18 cellular contexts compared by ENCODE assay signal in the genomic region with DNA sequence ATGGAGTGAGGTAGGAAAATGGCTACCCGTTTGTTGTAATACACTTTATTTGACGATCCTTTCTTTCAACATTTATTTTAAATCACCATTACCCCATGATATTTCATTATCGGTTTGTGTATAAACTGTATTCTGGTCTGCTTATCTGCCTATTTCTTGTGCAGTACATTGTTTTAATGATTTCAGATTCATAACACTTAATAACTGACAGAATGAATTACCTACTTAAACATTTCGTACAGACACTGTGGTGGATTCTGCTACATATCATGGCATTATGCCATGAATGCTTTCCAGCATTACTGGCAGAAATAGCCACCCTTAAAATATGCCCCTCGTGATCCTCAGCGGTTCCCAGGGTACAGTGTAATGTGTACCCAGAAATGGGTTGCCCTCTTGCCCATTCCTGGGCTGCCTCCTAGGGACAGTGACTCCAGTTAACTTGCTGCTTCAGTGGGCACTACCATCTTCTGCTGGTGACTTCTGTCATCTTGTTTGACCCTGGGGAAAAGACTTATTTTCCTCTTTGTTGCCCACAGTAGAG.
DNase-seq lines count a peak whose midpoint lies in the region; ATAC-seq and TF ChIP-seq lines count a peak whose summit lies in the region.
"Had no signal": no experiment of that assay in that cellular context is flagged by ENCODE, and none has a peak within 500 bp of the region (broad histone marks: within the 10 kb centered on the region; RNA-seq: fewer than 3 reads in every experiment).

No MANE protein-coding gene starts in this region.

- H3K9me2 ChIP-seq in GM23338 (ENCODE audit: insufficient read depth), result no peaks in the 10 kb centered on the region; the same call in 1 of the 2 replicates

- H3K79me2 ChIP-seq in GM23338 (replicated peaks; ENCODE audit: insufficient read depth), result no peaks in the 10 kb centered on the region

- no peaks in the 10 kb centered on the region for H3F3A ChIP-seq in GM23338 (replicated peaks; ENCODE audit: low read depth)

- no peaks in the 10 kb centered on the region for H3K36me3 ChIP-seq in GM23338 (ENCODE audit: insufficient read depth)
- peaks cover 0 to 3% (median 0%) of the 10 kb centered on the region in 3 experiments for H3K36me3 ChIP-seq in naive thymus-derived CD4-positive, alpha-beta T cell (ENCODE audit: control insufficient read depth in 2 of 3, insufficient read depth in 3 of 3, low read length in 3 of 3)

- H3K27ac ChIP-seq in GM23338 (ENCODE audit: low read depth), result no peak overlapping the region
- H3K27ac ChIP-seq in naive thymus-derived CD4-positive, alpha-beta T cell (ENCODE audit: low read depth, low read length), result peak overlapping the region; percentile 27

- H3K27me3 ChIP-seq in GM23338 (ENCODE audit: insufficient read depth), result no peaks in the 10 kb centered on the region
- no peaks in the 10 kb centered on the region for H3K27me3 ChIP-seq in naive thymus-derived CD4-positive, alpha-beta T cell (ENCODE audit: control insufficient read depth in 2 of 2, insufficient read depth in 2 of 2, low read length in 2 of 2)

- no peak overlapping the region for H3K4me3 Mint-ChIP-seq in CD14-positive monocyte
- no peak overlapping the region for H3K4me3 Mint-ChIP-seq in GM23338
- peak overlapping the region; percentile 13 for H3K4me3 Mint-ChIP-seq in activated CD8-positive, alpha-beta T cell treated with anti-CD3 and anti-CD28 coated beads, Interleukin-2, amount 10 ng/mL, durations not matched to agents 7 days and 5 days
- H3K4me3 Mint-ChIP-seq in naive thymus-derived CD4-positive, alpha-beta T cell, result peak overlapping the region in 1 of 10 donors; percentile 15
- H3K4me3 Mint-ChIP-seq: type B pancreatic cell had no signal

- H3K4me3 ChIP-seq in GM23338, result no peak overlapping the region
- no peak overlapping the region for H3K4me3 ChIP-seq in naive thymus-derived CD4-positive, alpha-beta T cell (ENCODE audit: low read length)

- DNase-seq in CD14-positive monocyte (ENCODE audit: low spot score), result no peak
- no peak for DNase-seq in GM23338 (ENCODE audit: low spot score)
- no peak for DNase-seq in activated CD8-positive, alpha-beta T cell treated with anti-CD3 and anti-CD28 coated beads, Interleukin-2, amount 10 ng/mL, durations not matched to agents 7 days and 5 days
- no peak for DNase-seq in naive thymus-derived CD4-positive, alpha-beta T cell
- DNase-seq in HT-29 (ENCODE audit: low spot score), result no peak
- no peak for DNase-seq in DMS 273 treated with DMSO at 0.1 percent for 48 hours (lab: John Stamatoyannopoulos, UW)
- no peak for DNase-seq in 8988T
- DNase-seq: activated CD4-positive, alpha-beta T cell treated with anti-CD3 and anti-CD28 coated beads, Interleukin-2, amount 50 U/mL, for 4 hours; activated gamma-delta T cell; AML-193; DMS79 treated with DMSO at 0.1 percent for 48 hours; effector CD4-positive, alpha-beta T cell; NCI-H2029; NCI-H774; retina; stimulated activated CD8-positive, alpha-beta memory T cell treated with anti-CD3 and anti-CD28 coated beads, Interleukin-4, amount 100 ng/mL, for 48 hours had no signal

- H3K4me1 Mint-ChIP-seq in CD14-positive monocyte, result peaks cover 50% of the 10 kb centered on the region
- H3K4me1 Mint-ChIP-seq in GM23338, result peaks cover 36% of the 10 kb centered on the region
- H3K4me1 Mint-ChIP-seq in activated CD8-positive, alpha-beta T cell treated with anti-CD3 and anti-CD28 coated beads, Interleukin-2, amount 10 ng/mL, durations not matched to agents 7 days and 5 days (ENCODE audit: low read depth), result peaks cover 42% of the 10 kb centered on the region
- H3K4me1 Mint-ChIP-seq in naive thymus-derived CD4-positive, alpha-beta T cell, result peaks cover 10 to 63% (median 48%) of the 10 kb centered on the region in 7 donors

- peaks cover 30% of the 10 kb centered on the region for H3K4me1 ChIP-seq in GM23338 (ENCODE audit: insufficient read depth)
- peaks cover 14 to 19% of the 10 kb centered on the region in 2 donors for H3K4me1 ChIP-seq in naive thymus-derived CD4-positive, alpha-beta T cell (ENCODE audit: control insufficient read depth in 2 of 2, insufficient read depth in 2 of 2, low read length in 2 of 2)

- peaks cover 0 to 2% (median 0%) of the 10 kb centered on the region in 7 donors for H3K9me3 Mint-ChIP-seq in CD14-positive monocyte
- H3K9me3 Mint-ChIP-seq in GM23338, result no peaks in the 10 kb centered on the region
- H3K9me3 Mint-ChIP-seq in activated CD8-positive, alpha-beta T cell treated with anti-CD3 and anti-CD28 coated beads, Interleukin-2, amount 10 ng/mL, durations not matched to agents 7 days and 5 days (ENCODE audit: insufficient read depth), result peaks cover 11% of the 10 kb centered on the region
- H3K9me3 Mint-ChIP-seq in naive thymus-derived CD4-positive, alpha-beta T cell, result peaks cover 0 to 15% (median 3%) of the 10 kb centered on the region in 11 donors

- intact Hi-C loops in CD14-positive monocyte (cut with micrococcal nuclease), result loop anchor here in 1 of 2 donors (5.0 kb wide), 1 partner anchor 75 kb away; the partner anchor contains the start of gene C1GALT1
- intact Hi-C loops in naive thymus-derived CD4-positive, alpha-beta T cell (cut with micrococcal nuclease), result loop anchor here (5.0 kb wide), 4 partner anchors 55 to 715 kb away; partner anchors contain the start of gene GLCCI1 (in 1 of the 2)

- H3K4me2 ChIP-seq in GM23338, result no peak overlapping the region

- H2AFZ ChIP-seq in GM23338, result no peak overlapping the region

- H3K27ac Mint-ChIP-seq in CD14-positive monocyte (peak overlapping the region in 6 of 7 donors; percentile 74 to 94 (median 83)), GM23338 (peak overlapping the region; percentile 56)
- peak overlapping the region; percentile 65 for H3K27ac Mint-ChIP-seq in activated CD8-positive, alpha-beta T cell treated with anti-CD3 and anti-CD28 coated beads, Interleukin-2, amount 10 ng/mL, durations not matched to agents 7 days and 5 days
- peak overlapping the region; percentile 55 to 92 (median 83) for H3K27ac Mint-ChIP-seq in naive thymus-derived CD4-positive, alpha-beta T cell
- H3K27ac Mint-ChIP-seq: type B pancreatic cell had no signal

- H3K27me3 Mint-ChIP-seq in CD14-positive monocyte (ENCODE audit: low read depth in 3 of 3) (no peaks in the 10 kb centered on the region), GM23338 (ENCODE audit: insufficient read depth, low read depth, poor library complexity) (no peaks in the 10 kb centered on the region)
- H3K27me3 Mint-ChIP-seq in activated CD8-positive, alpha-beta T cell treated with anti-CD3 and anti-CD28 coated beads, Interleukin-2, amount 10 ng/mL, durations not matched to agents 7 days and 5 days (ENCODE audit: low read depth), result no peaks in the 10 kb centered on the region
- H3K27me3 Mint-ChIP-seq in naive thymus-derived CD4-positive, alpha-beta T cell, result no peaks in the 10 kb centered on the region
- H3K27me3 Mint-ChIP-seq: type B pancreatic cell had no signal

- TF ChIP-seq CTCF in CD14-positive monocyte (IDR thresholded peaks at IDR 0.05) (no peak), GM23338 (conservative IDR thresholded peaks at IDR 0.05; ENCODE audit: low read depth in 2 of 2) (no peak)

- POLR2A ChIA-PET in activated CD8-positive, alpha-beta T cell treated with anti-CD3 and anti-CD28 coated beads, Interleukin-2, amount 10 ng/mL, durations not matched to agents 7 days and 5 days (lab: Charles Lee), result interaction anchor here (4.5 kb wide), 1 partner anchor 74 kb away, joined by 26 read pairs; the partner anchor contains the start of gene C1GALT1
- POLR2A ChIA-PET in naive thymus-derived CD4-positive, alpha-beta T cell (lab: Charles Lee), result no interaction called here

- H4K20me1 ChIP-seq in GM23338 (replicated peaks; ENCODE audit: insufficient read depth), result no peaks in the 10 kb centered on the region

- H3K9me3 ChIP-seq in naive thymus-derived CD4-positive, alpha-beta T cell (ENCODE audit: control insufficient read depth in 2 of 3, low read length in 3 of 3), result no peaks in the 10 kb centered on the region

- ATAC-seq in GM23338, result no peak
- ATAC-seq in activated CD8-positive, alpha-beta T cell treated with anti-CD3 and anti-CD28 coated beads, Interleukin-2, amount 10 ng/mL, durations not matched to agents 7 days and 5 days, result no peak
- ATAC-seq in naive thymus-derived CD4-positive, alpha-beta T cell, result no peak
- ATAC-seq in GM21447 (IDR thresholded peaks at IDR 0.05; ENCODE audit: unreplicated experiment), result no peak

- CTCF ChIA-PET in activated CD8-positive, alpha-beta T cell treated with anti-CD3 and anti-CD28 coated beads, Interleukin-2, amount 10 ng/mL, durations not matched to agents 7 days and 5 days (lab: Charles Lee), result interaction anchor here (1.6 to 1.9 kb wide), 2 partner anchors 74 to 99 kb away, joined by 5 to 7 read pairs; partner anchors contain the start of gene C1GALT1
- CTCF ChIA-PET in naive thymus-derived CD4-positive, alpha-beta T cell (lab: Charles Lee), result no interaction called here

- H3K36me3 Mint-ChIP-seq in CD14-positive monocyte (peaks cover 16 to 21% of the 10 kb centered on the region in 2 donors), GM23338 (ENCODE audit: low read depth) (peaks cover 4% of the 10 kb centered on the region; the same call in 2 of the 3 replicates)
- H3K36me3 Mint-ChIP-seq in activated CD8-positive, alpha-beta T cell treated with anti-CD3 and anti-CD28 coated beads, Interleukin-2, amount 10 ng/mL, durations not matched to agents 7 days and 5 days (ENCODE audit: low read depth), result peaks cover 58% of the 10 kb centered on the region
- peaks cover 0 to 48% (median 12%) of the 10 kb centered on the region in 5 donors for H3K36me3 Mint-ChIP-seq in naive thymus-derived CD4-positive, alpha-beta T cell

TF ChIP-seq in GM23338, 12 proteins besides CTCF, POLR2A, EP300 and RAD21:
- TF ChIP-seq CREB1 (CRISPR knock-in tag; IDR thresholded peaks at IDR 0.05; ENCODE audit: low read depth), result no peak
- TF ChIP-seq ZNF114 (CRISPR knock-in tag; IDR thresholded peaks at IDR 0.05), result no peak
- TF ChIP-seq NANOG (IDR thresholded peaks at IDR 0.05; ENCODE audit: borderline replicate concordance), result no peak
- no peak for TF ChIP-seq STAT1 (IDR thresholded peaks at IDR 0.05; ENCODE audit: unreplicated experiment)
- TF ChIP-seq EZH2phosphoT487 (IDR thresholded peaks at IDR 0.05; ENCODE audit: unreplicated experiment), result no peak
- TF ChIP-seq EZH2 (IDR thresholded peaks at IDR 0.05; ENCODE audit: low read depth, unreplicated experiment), result no peak
- TF ChIP-seq, protein P1, sequence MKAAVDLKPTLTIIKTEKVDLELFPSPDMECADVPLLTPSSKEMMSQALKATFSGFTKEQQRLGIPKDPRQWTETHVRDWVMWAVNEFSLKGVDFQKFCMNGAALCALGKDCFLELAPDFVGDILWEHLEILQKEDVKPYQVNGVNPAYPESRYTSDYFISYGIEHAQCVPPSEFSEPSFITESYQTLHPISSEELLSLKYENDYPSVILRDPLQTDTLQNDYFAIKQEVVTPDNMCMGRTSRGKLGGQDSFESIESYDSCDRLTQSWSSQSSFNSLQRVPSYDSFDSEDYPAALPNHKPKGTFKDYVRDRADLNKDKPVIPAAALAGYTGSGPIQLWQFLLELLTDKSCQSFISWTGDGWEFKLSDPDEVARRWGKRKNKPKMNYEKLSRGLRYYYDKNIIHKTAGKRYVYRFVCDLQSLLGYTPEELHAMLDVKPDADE (IDR thresholded peaks at IDR 0.05), result no peak
